In the genomic region with DNA sequence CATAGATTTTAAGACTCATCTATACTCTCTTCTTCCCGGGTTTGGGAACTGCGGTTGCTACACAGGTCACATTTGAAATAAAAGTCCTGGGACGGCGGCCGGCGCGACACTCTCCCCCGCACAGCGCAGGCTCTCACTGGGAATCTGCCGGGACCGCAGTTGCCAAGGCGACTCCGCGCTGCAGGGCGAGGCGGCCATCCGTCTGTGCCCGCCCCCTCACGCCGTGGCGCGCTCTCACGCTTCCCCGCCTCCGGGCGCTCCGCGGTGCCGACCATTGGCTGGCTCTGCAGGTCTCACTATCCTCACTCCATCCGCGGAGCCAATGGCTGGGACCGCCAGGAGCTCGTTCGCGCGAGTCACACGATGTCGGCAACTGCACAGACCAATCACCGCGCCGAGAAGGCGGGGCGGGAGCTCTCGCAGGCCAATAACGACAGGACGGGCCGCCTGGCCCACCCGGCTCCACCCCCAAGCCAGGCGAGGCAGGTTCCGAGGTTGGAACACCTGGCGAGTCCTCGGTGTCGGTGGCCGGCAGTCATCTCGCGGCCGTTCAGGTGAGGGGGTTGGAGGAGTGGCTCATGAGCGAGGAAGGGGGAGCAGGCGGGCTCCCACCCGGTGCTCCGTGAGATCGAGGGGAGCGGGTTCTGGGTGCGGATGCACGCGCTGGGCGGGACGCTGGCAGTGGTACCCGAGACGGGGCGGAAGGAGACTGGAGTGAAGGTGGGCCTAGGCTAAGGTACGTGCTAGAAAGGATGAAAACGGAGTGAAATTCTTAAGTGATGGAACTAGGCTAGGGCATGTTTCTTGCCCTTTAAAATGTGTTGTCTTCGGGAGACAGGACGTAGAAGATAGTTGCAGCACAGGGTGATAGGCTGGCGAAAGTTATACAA, we compare ENCODE assay signal across 1 cellular context.
TF ChIP-seq lines count a peak whose summit lies in the region.

Gene MSMO1 (plus strand): TSS at position 459 of the 890 bp plus-strand sequence. CDS start 5,702 bp downstream, outside the sequence.

TF ChIP-seq in liver, 16 proteins besides CTCF, POLR2A, EP300 and RAD21 (continued from another document):
- TF ChIP-seq MAX (IDR thresholded peaks at IDR 0.05) (peak; percentile 45), RXRA (IDR thresholded peaks at IDR 0.05) (peak in 1 of 2 donors; percentile 13), SP1 (IDR thresholded peaks at IDR 0.05) (peak; percentile 96), HNF4A (conservative IDR thresholded peaks at IDR 0.05) (no peak), TAF1 (conservative IDR thresholded peaks at IDR 0.05) (peak; percentile 96), REST (IDR thresholded peaks at IDR 0.05) (peak; percentile 95), HNF4G (IDR thresholded peaks at IDR 0.05) (no peak), FOXA2 (IDR thresholded peaks at IDR 0.05) (no peak), FOXA1 (IDR thresholded peaks at IDR 0.05) (no peak), GABPA (IDR thresholded peaks at IDR 0.05 in 1 of 2, conservative IDR thresholded peaks at IDR 0.05 in 1 of 2) (no peak)
